Comparison of ENCODE assay signal across 1 cellular context in genomic region chr11:72821920-72822799, GRCh38.
A peak's percentile ranks its signal among the peaks of the same experiment; 100 is the strongest.
TF ChIP-seq lines count a peak whose summit lies in the region.

No MANE protein-coding gene starts in this region.

TF ChIP-seq in K562, 482 proteins besides CTCF, POLR2A, EP300 and RAD21 (continued from another document and continues in another):
- TF ChIP-seq CTCFL (IDR thresholded peaks at IDR 0.05; ENCODE audit: borderline replicate concordance, insufficient read depth, low read depth, low read length, poor library complexity, severe bottlenecking) (peak; percentile 25), MCM3 (IDR thresholded peaks at IDR 0.05) (no peak), RBBP5 (IDR thresholded peaks at IDR 0.05; ENCODE audit: borderline replicate concordance, insufficient read depth, low read length, poor library complexity, severe bottlenecking) (no peak), KDM5B (IDR thresholded peaks at IDR 0.05; ENCODE audit: insufficient replicate concordance, low read depth, low read length) (peak; percentile 58), KLF16 (IDR thresholded peaks at IDR 0.05) (no peak), GABPA (tag; conservative IDR thresholded peaks at IDR 0.05; ENCODE audit: low read depth) (no peak), TBP (optimal IDR thresholded peaks at IDR 0.05; ENCODE audit: low read depth, low read length) (peak; percentile 46), MIER1 (IDR thresholded peaks at IDR 0.05; ENCODE audit: low read depth) (no peak), NCOA1 (IDR thresholded peaks at IDR 0.05; ENCODE audit: low read depth) (no peak), ZNF445 (CRISPR knock-in tag; IDR thresholded peaks at IDR 0.05; ENCODE audit: low read depth) (no peak), RBM22 (IDR thresholded peaks at IDR 0.05; ENCODE audit: low read depth, low read length, poor library complexity, severe bottlenecking) (no peak), ZNF512 (tag; IDR thresholded peaks at IDR 0.05) (no peak), HNRNPH1 (optimal IDR thresholded peaks at IDR 0.05; ENCODE audit: low read depth, low read length) (peak; percentile 41), ZBTB17 (CRISPR knock-in tag; IDR thresholded peaks at IDR 0.05) (peak; percentile 48; the same call in 1 of the 2 replicates), ZNF165 (CRISPR knock-in tag; IDR thresholded peaks at IDR 0.05; ENCODE audit: borderline replicate concordance) (no peak), ESRRB (CRISPR knock-in tag; IDR thresholded peaks at IDR 0.05; ENCODE audit: borderline replicate concordance) (no peak), ARHGAP35 (IDR thresholded peaks at IDR 0.05; ENCODE audit: partially characterized antibody) (no peak), ZNF408 (CRISPR knock-in tag; IDR thresholded peaks at IDR 0.05; ENCODE audit: low read depth) (no peak), GABPB1 (CRISPR knock-in tag; IDR thresholded peaks at IDR 0.05) (peak; percentile 56; the same call in 1 of the 2 replicates), ATF7 (IDR thresholded peaks at IDR 0.05) (peak; percentile 52; the same call in 1 of the 2 replicates), ZNF551 (CRISPR knock-in tag; IDR thresholded peaks at IDR 0.05) (no peak), ZNF589 (CRISPR knock-in tag; IDR thresholded peaks at IDR 0.05; ENCODE audit: low read depth) (no peak), ZNF24 (IDR thresholded peaks at IDR 0.05) (peak; percentile 100), SETDB1 (IDR thresholded peaks at IDR 0.05; ENCODE audit: low read length) (no peak), ZHX1 (conservative IDR thresholded peaks at IDR 0.05; ENCODE audit: low read length) (no peak), SMARCC2 (IDR thresholded peaks at IDR 0.05; ENCODE audit: low read depth) (no peak), SIX5 (IDR thresholded peaks at IDR 0.05; ENCODE audit: borderline replicate concordance in 1 of 2, insufficient read depth in 1 of 2, low read depth in 1 of 2, low read length in 2 of 2) (peak; percentile 43 to 44; a peak in 2 of 4 replicates), POU5F1 (IDR thresholded peaks at IDR 0.05; ENCODE audit: borderline replicate concordance, low read depth, low read length, partially characterized antibody) (no peak), KLF1 (tag; IDR thresholded peaks at IDR 0.05) (no peak), CHD4 (IDR thresholded peaks at IDR 0.05; ENCODE audit: insufficient read depth, insufficient replicate concordance, low read depth, low read length, poor library complexity, severe bottlenecking) (no peak), FOXM1 (IDR thresholded peaks at IDR 0.05; ENCODE audit: low read depth) (no peak), FOXM1 (CRISPR knock-in tag; IDR thresholded peaks at IDR 0.05; ENCODE audit: low read depth) (peak; percentile 79; the same call in 1 of the 2 replicates), SREBF1 (IDR thresholded peaks at IDR 0.05; ENCODE audit: borderline replicate concordance, low read depth, low read length) (0 out of 2 replicates have a peak, but pooled peaks have one; percentile 40), TCF7L2 (IDR thresholded peaks at IDR 0.05; ENCODE audit: low read depth, low read length) (no peak), EGR1 (conservative IDR thresholded peaks at IDR 0.05) (peak; percentile 34; the same call in 1 of the 2 replicates), ZNF263 (CRISPR knock-in tag; IDR thresholded peaks at IDR 0.05; ENCODE audit: borderline replicate concordance) (0 out of 2 replicates have a peak, but pooled peaks have one; percentile 8), POLR3A (IDR thresholded peaks at IDR 0.05; ENCODE audit: borderline replicate concordance, extremely low read depth, insufficient read depth, insufficient read length) (no peak), FOXK1 (CRISPR knock-in tag; IDR thresholded peaks at IDR 0.05; ENCODE audit: borderline replicate concordance) (no peak), TEAD2 (tag; IDR thresholded peaks at IDR 0.05) (no peak), CREM (IDR thresholded peaks at IDR 0.05; ENCODE audit: low read depth) (no peak), HMG20A (CRISPR knock-in tag; conservative IDR thresholded peaks at IDR 0.05) (no peak), MCM7 (IDR thresholded peaks at IDR 0.05) (no peak), ARID1B (IDR thresholded peaks at IDR 0.05) (no peak), ZNF511 (CRISPR knock-in tag; IDR thresholded peaks at IDR 0.05) (peak; percentile 78; the same call in 1 of the 2 replicates)
- TF ChIP-seq, protein P1, sequence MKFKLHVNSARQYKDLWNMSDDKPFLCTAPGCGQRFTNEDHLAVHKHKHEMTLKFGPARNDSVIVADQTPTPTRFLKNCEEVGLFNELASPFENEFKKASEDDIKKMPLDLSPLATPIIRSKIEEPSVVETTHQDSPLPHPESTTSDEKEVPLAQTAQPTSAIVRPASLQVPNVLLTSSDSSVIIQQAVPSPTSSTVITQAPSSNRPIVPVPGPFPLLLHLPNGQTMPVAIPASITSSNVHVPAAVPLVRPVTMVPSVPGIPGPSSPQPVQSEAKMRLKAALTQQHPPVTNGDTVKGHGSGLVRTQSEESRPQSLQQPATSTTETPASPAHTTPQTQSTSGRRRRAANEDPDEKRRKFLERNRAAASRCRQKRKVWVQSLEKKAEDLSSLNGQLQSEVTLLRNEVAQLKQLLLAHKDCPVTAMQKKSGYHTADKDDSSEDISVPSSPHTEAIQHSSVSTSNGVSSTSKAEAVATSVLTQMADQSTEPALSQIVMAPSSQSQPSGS (CRISPR knock-in tag; IDR thresholded peaks at IDR 0.05), result no peak
- TF ChIP-seq, protein P2, sequence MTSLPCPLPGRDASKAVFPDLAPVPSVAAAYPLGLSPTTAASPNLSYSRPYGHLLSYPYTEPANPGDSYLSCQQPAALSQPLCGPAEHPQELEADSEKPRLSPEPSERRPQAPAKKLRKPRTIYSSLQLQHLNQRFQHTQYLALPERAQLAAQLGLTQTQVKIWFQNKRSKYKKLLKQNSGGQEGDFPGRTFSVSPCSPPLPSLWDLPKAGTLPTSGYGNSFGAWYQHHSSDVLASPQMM (CRISPR knock-in tag; IDR thresholded peaks at IDR 0.05), result no peak
- TF ChIP-seq, protein P3, sequence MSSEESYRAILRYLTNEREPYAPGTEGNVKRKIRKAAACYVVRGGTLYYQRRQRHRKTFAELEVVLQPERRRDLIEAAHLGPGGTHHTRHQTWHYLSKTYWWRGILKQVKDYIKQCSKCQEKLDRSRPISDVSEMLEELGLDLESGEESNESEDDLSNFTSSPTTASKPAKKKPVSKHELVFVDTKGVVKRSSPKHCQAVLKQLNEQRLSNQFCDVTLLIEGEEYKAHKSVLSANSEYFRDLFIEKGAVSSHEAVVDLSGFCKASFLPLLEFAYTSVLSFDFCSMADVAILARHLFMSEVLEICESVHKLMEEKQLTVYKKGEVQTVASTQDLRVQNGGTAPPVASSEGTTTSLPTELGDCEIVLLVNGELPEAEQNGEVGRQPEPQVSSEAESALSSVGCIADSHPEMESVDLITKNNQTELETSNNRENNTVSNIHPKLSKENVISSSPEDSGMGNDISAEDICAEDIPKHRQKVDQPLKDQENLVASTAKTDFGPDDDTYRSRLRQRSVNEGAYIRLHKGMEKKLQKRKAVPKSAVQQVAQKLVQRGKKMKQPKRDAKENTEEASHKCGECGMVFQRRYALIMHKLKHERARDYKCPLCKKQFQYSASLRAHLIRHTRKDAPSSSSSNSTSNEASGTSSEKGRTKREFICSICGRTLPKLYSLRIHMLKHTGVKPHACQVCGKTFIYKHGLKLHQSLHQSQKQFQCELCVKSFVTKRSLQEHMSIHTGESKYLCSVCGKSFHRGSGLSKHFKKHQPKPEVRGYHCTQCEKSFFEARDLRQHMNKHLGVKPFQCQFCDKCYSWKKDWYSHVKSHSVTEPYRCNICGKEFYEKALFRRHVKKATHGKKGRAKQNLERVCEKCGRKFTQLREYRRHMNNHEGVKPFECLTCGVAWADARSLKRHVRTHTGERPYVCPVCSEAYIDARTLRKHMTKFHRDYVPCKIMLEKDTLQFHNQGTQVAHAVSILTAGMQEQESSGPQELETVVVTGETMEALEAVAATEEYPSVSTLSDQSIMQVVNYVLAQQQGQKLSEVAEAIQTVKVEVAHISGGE (CRISPR knock-in tag; IDR thresholded peaks at IDR 0.05), result no peak
